Comparison of ENCODE assay signal across 29 cellular contexts in genomic region chr6:81608776-81609175, GRCh38.
"Had no signal": no experiment of that assay in that cellular context is flagged by ENCODE, and none has a peak within 500 bp of the region (broad histone marks: within the 10 kb centered on the region; RNA-seq: fewer than 3 reads in every experiment).

No MANE protein-coding gene starts in this region.

- H3K27me3 Mint-ChIP-seq: activated B cell treated with CpG ODN at 0.5 μM for 24 hours; activated naive CD8-positive, alpha-beta T cell; effector memory CD8-positive, alpha-beta T cell had no signal

- H3K9me3 ChIP-seq: adrenal gland, breast epithelium, colonic mucosa, esophagus squamous epithelium, mucosa of descending colon, transverse colon had no signal

- H3K4me3 Mint-ChIP-seq: activated B cell treated with CpG ODN at 0.5 μM for 24 hours; activated naive CD8-positive, alpha-beta T cell; activated T-cell treated with anti-CD3 and anti-CD28 coated beads, Interleukin-2, amount 50 U/mL, for 4 hours; effector memory CD8-positive, alpha-beta T cell; nephron progenitor cell; stimulated activated naive B cell treated with anti-CD40 and anti-IgM and Interleukin-4, amounts not matched to agents 10 μg/mL and 1 μg/mL and 100 μg/mL, for 72 hours had no signal

- H3K27ac Mint-ChIP-seq: activated B cell treated with CpG ODN at 0.5 μM for 24 hours; activated naive CD8-positive, alpha-beta T cell; activated T-helper 2 cell treated with anti-CD3 and anti-CD28 coated beads, Interferon-gamma antibody, Interleukin-2, Interleukin-4, amounts not matched to agents 10 μg/mL and 5 μg/mL and 100 μg/mL, durations not matched to agents 14 hours and 24 hours and 36 hours; effector memory CD8-positive, alpha-beta T cell; nephron progenitor cell; stimulated activated naive B cell treated with anti-CD40 and anti-IgM and Interleukin-4, amounts not matched to agents 10 μg/mL and 1 μg/mL and 100 μg/mL, for 72 hours had no signal

- H3K27me3 ChIP-seq: adrenal gland, breast epithelium, colonic mucosa, dorsolateral prefrontal cortex, esophagus squamous epithelium, heart right ventricle, transverse colon had no signal

- H3K9me3 Mint-ChIP-seq: activated T-cell treated with anti-CD3 and anti-CD28 coated beads, Interleukin-2, amount 50 U/mL, for 4 hours; activated T-helper 2 cell treated with anti-CD3 and anti-CD28 coated beads, Interferon-gamma antibody, Interleukin-2, Interleukin-4, amounts not matched to agents 10 μg/mL and 5 μg/mL and 100 μg/mL, durations not matched to agents 14 hours and 24 hours and 36 hours; nephron progenitor cell had no signal

- H3K36me3 ChIP-seq: adrenal gland, breast epithelium, colonic mucosa, esophagus squamous epithelium, heart right ventricle, transverse colon had no signal

- H3K4me1 ChIP-seq: adrenal gland, breast epithelium, colonic mucosa, esophagus squamous epithelium had no signal

- H3K27ac ChIP-seq: adrenal gland, breast epithelium, colonic mucosa, dorsolateral prefrontal cortex, esophagus squamous epithelium, heart right ventricle, transverse colon had no signal

- DNase-seq: activated B cell treated with CpG ODN at 0.5 μM for 24 hours; activated CD4-positive, alpha-beta T cell treated with anti-CD3 and anti-CD28 coated beads for 4 hours; activated CD4-positive, alpha-beta T cell treated with anti-CD3 and anti-CD28 coated beads, Interleukin-2, amount 50 U/mL, for 48 hours; activated CD8-positive, alpha-beta memory T cell treated with anti-CD3 and anti-CD28 coated beads, Interleukin-2, amount 50 U/mL, for 48 hours; activated naive CD4-positive, alpha-beta T cell; activated T-cell treated with anti-CD3 and anti-CD28 coated beads, Interleukin-2, amount 50 U/mL, for 4 hours; adrenal gland; colonic mucosa; dorsolateral prefrontal cortex; effector memory CD8-positive, alpha-beta T cell; esophagus squamous epithelium; heart right ventricle; left colon; mesenchymal stem cell; mucosa of descending colon; nephron progenitor cell; posterior cingulate gyrus; stimulated activated CD4-positive, alpha-beta T cell treated with anti-CD3 and anti-CD28 coated beads, Interleukin-15, amount 100 ng/mL, for 24 hours; stimulated activated CD4-positive, alpha-beta T cell treated with anti-CD3 and anti-CD28 coated beads, Interleukin-2, amount 100 ng/mL, for 48 hours; stimulated activated CD8-positive, alpha-beta memory T cell treated with anti-CD3 and anti-CD28 coated beads, Interleukin-4, amount 100 ng/mL, for 48 hours; stimulated activated naive B cell treated with anti-CD40 and anti-IgM and Interleukin-4, amounts not matched to agents 10 μg/mL and 1 μg/mL and 100 μg/mL, for 72 hours; T-helper 9 cell; transverse colon had no signal

- H3K4me1 Mint-ChIP-seq: nephron progenitor cell had no signal

- FAIRE-seq: keratinocyte, urothelium cell line had no signal

- H3K4me3 ChIP-seq: adrenal gland, breast epithelium, colonic mucosa, dorsolateral prefrontal cortex, esophagus squamous epithelium, heart right ventricle, mucosa of descending colon, smooth muscle cell, transverse colon had no signal

- H3K36me3 Mint-ChIP-seq: activated naive CD8-positive, alpha-beta T cell; stimulated activated naive B cell treated with anti-CD40 and anti-IgM and Interleukin-4, amounts not matched to agents 10 μg/mL and 1 μg/mL and 100 μg/mL, for 72 hours had no signal

- H3K4me2 ChIP-seq: smooth muscle cell had no signal
